ENCODE assay signal across 16 cellular contexts in the genomic region with DNA sequence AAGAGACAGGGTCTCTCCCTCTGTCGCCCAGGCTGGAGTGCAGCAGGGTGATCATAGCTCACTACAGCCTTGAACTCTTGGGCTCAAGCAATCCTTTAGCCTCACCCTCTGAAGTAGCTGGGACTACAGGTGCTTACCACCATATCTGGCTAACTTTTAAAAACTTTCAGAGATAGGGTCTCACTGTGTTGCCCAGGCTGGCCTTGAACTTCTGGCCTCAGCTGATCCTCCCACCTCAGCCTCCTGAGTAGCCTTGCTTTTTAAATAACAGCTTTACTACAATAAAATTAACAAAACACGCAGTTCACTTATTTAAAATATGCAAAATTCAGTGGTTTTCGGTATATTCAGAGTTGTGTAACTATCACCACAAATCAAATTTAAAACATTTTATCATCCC.
DNase-seq lines count a peak whose midpoint lies in the region; ATAC-seq, FAIRE-seq and TF ChIP-seq lines count a peak whose summit lies in the region.
"Had no signal": no experiment of that assay in that cellular context is flagged by ENCODE, and none has a peak within 500 bp of the region (broad histone marks: within the 10 kb centered on the region; RNA-seq: fewer than 3 reads in every experiment).

No MANE protein-coding gene starts in this region.

- DNase-seq in GM12891 (ENCODE audit: insufficient read length, low spot score), result no peak
- DNase-seq in T-helper 17 cell, result no peak
- no peak for DNase-seq in memory B cell (ENCODE audit: low spot score in 2 of 2)
- no peak for DNase-seq in NCI-H2107 (lab: John Stamatoyannopoulos, UW)
- DNase-seq in nucleus accumbens (lab: John Stamatoyannopoulos, UW), result no peak
- DNase-seq: Calu3; CD8-positive, alpha-beta T cell; DMS79 treated with DMSO at 0.1 percent for 48 hours; GF-D8; GM23248; IMR-90; KBM-7 had no signal

- H3K36me3 Mint-ChIP-seq in T-helper 17 cell (ENCODE audit: low read depth), result no peaks in the 10 kb centered on the region
- H3K36me3 Mint-ChIP-seq in memory B cell, result peaks cover 10% of the 10 kb centered on the region
- H3K36me3 Mint-ChIP-seq in stimulated activated memory B cell treated with anti-CD40 and anti-IgM and Interleukin-4, amounts not matched to agents 10 μg/mL and 1 μg/mL and 100 μg/mL, for 72 hours, result peaks cover 6% of the 10 kb centered on the region

- H3K27ac Mint-ChIP-seq in T-helper 17 cell (no peak overlapping the region), memory B cell (peak overlapping the region; percentile 65)
- H3K27ac Mint-ChIP-seq in stimulated activated memory B cell treated with anti-CD40 and anti-IgM and Interleukin-4, amounts not matched to agents 10 μg/mL and 1 μg/mL and 100 μg/mL, for 72 hours, result no peak overlapping the region
- H3K27ac Mint-ChIP-seq: CD8-positive, alpha-beta T cell had no signal

- ATAC-seq in GM18907 (IDR thresholded peaks at IDR 0.05; ENCODE audit: unreplicated experiment) (peak; percentile 21), T-helper 17 cell (no peak), memory B cell (ENCODE audit: low read depth) (no peak)
- no peak for ATAC-seq in stimulated activated memory B cell treated with anti-CD40 and anti-IgM and Interleukin-4, amounts not matched to agents 10 μg/mL and 1 μg/mL and 100 μg/mL, for 72 hours
- ATAC-seq: CD8-positive, alpha-beta T cell had no signal

- no peak for TF ChIP-seq POLR2A in GM12891 (IDR thresholded peaks at IDR 0.05; ENCODE audit: low read depth, low read length)

- peak overlapping the region; percentile 2 for H3K4me3 Mint-ChIP-seq in T-helper 17 cell
- no peak overlapping the region for H3K4me3 Mint-ChIP-seq in memory B cell
- no peak overlapping the region for H3K4me3 Mint-ChIP-seq in stimulated activated memory B cell treated with anti-CD40 and anti-IgM and Interleukin-4, amounts not matched to agents 10 μg/mL and 1 μg/mL and 100 μg/mL, for 72 hours
- H3K4me3 Mint-ChIP-seq: CD8-positive, alpha-beta T cell had no signal

- FAIRE-seq in GM12891 (lab: Jason Lieb, UNC), result peak; percentile 50

- H3K9me3 Mint-ChIP-seq in memory B cell, result no peaks in the 10 kb centered on the region
- H3K9me3 Mint-ChIP-seq in stimulated activated memory B cell treated with anti-CD40 and anti-IgM and Interleukin-4, amounts not matched to agents 10 μg/mL and 1 μg/mL and 100 μg/mL, for 72 hours, result no peaks in the 10 kb centered on the region

- no peaks in the 10 kb centered on the region for H3K9me3 ChIP-seq in T-helper 17 cell (ENCODE audit: control insufficient read depth, low read length, poor library complexity, severe bottlenecking)
- H3K9me3 ChIP-seq: HAP-1 had no signal

- H3K4me1 Mint-ChIP-seq in T-helper 17 cell, result peaks cover 11% of the 10 kb centered on the region
- peaks cover 23% of the 10 kb centered on the region for H3K4me1 Mint-ChIP-seq in memory B cell
- H3K4me1 Mint-ChIP-seq in stimulated activated memory B cell treated with anti-CD40 and anti-IgM and Interleukin-4, amounts not matched to agents 10 μg/mL and 1 μg/mL and 100 μg/mL, for 72 hours, result peaks cover 32% of the 10 kb centered on the region

- no peaks in the 10 kb centered on the region for H3K27me3 Mint-ChIP-seq in T-helper 17 cell
- no peaks in the 10 kb centered on the region for H3K27me3 Mint-ChIP-seq in memory B cell
- no peaks in the 10 kb centered on the region for H3K27me3 Mint-ChIP-seq in stimulated activated memory B cell treated with anti-CD40 and anti-IgM and Interleukin-4, amounts not matched to agents 10 μg/mL and 1 μg/mL and 100 μg/mL, for 72 hours
- H3K27me3 Mint-ChIP-seq: B cell had no signal

TF ChIP-seq in GM12891, 5 proteins besides CTCF, POLR2A, EP300 and RAD21:
- no peak for TF ChIP-seq PAX5 (IDR thresholded peaks at IDR 0.05; ENCODE audit: insufficient read depth, low read length, severe bottlenecking)
- no peak for TF ChIP-seq POU2F2 (IDR thresholded peaks at IDR 0.05; ENCODE audit: low read depth, low read length)
- no peak for TF ChIP-seq TAF1 (IDR thresholded peaks at IDR 0.05; ENCODE audit: low read depth, low read length)
- TF ChIP-seq SPI1 (IDR thresholded peaks at IDR 0.05; ENCODE audit: low read depth, low read length), result no peak
- TF ChIP-seq POLR2AphosphoS5 (IDR thresholded peaks at IDR 0.05; ENCODE audit: low read depth, low read length), result no peak
